In the genomic region with DNA sequence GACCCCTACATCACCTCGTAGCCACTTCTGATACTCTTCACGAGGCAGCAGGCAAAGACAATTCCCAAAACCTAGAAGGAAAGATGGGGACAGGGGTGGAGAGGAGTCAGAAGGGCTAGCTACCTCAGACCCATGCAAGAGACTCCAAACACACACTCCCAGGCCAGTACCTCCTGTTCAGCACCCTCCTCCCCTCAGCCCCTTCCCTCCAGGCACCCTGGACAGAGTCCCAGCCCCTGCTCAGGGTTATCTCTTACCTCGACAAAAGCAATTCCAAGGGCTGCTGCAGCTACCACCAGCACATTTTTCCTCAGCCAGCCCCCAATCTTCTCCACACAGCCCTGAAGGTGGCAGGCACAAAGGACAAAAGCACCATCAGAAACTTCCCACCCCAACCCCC, we compare ENCODE assay signal across 9 cellular contexts. TPM values are rescaled to one million over a fixed set of nuclear protein-coding genes. Genes with fewer than 3 reads are reported as not detected.
DNase-seq lines count a peak whose midpoint lies in the region; ATAC-seq lines count a peak whose summit lies in the region.
"Had no signal": no experiment of that assay in that cellular context is flagged by ENCODE, and none has a peak within 500 bp of the region (broad histone marks: within the 10 kb centered on the region; RNA-seq: fewer than 3 reads in every experiment).

No MANE protein-coding gene starts in this region.

- H3K79me2 ChIP-seq in ACC112 (ENCODE audit: control insufficient read depth, insufficient read depth, low read length, unreplicated experiment): peaks cover 49% of the 10 kb centered on the region

- H3K27ac Mint-ChIP-seq in activated T-helper 17 cell treated with anti-CD3 and anti-CD28 coated beads, Interleukin-2, amount 50 U/mL, for 72 hours: peak overlapping the region; percentile 51
- H3K27ac Mint-ChIP-seq in naive thymus-derived CD4-positive, alpha-beta T cell: peak overlapping the region in 7 of 9 donors; percentile 9 to 80 (median 52)

- H3K4me1 ChIP-seq in ACC112 (ENCODE audit: control insufficient read depth, insufficient read depth, low read length, unreplicated experiment): peaks cover 53% of the 10 kb centered on the region
- peaks cover 13 to 20% of the 10 kb centered on the region in 2 donors for H3K4me1 ChIP-seq in naive thymus-derived CD4-positive, alpha-beta T cell (ENCODE audit: control insufficient read depth in 2 of 2, insufficient read depth in 2 of 2, low read length in 2 of 2)

- POLR2A ChIA-PET in naive thymus-derived CD4-positive, alpha-beta T cell (lab: Charles Lee): interaction anchor here (1.4 to 4.1 kb wide), 2 partner anchors 9 to 12 kb away, joined by 8 to 29 read pairs; a partner anchor contains a TSS

- H3K27ac ChIP-seq in ACC112 (ENCODE audit: low read depth, low read length): no peak overlapping the region
- no peak overlapping the region for H3K27ac ChIP-seq in naive thymus-derived CD4-positive, alpha-beta T cell (ENCODE audit: low read depth, low read length)

- H3K9me3 Mint-ChIP-seq in activated T-helper 17 cell treated with anti-CD3 and anti-CD28 coated beads, Interleukin-2, amount 50 U/mL, for 72 hours: no peaks in the 10 kb centered on the region
- no peaks in the 10 kb centered on the region for H3K9me3 Mint-ChIP-seq in naive thymus-derived CD4-positive, alpha-beta T cell

- H3K4me1 Mint-ChIP-seq in activated T-helper 17 cell treated with anti-CD3 and anti-CD28 coated beads, Interleukin-2, amount 50 U/mL, for 72 hours: peaks cover 27% of the 10 kb centered on the region
- H3K4me1 Mint-ChIP-seq in naive thymus-derived CD4-positive, alpha-beta T cell: peaks cover 29 to 41% (median 35%) of the 10 kb centered on the region in 7 donors

- DNase-seq in naive thymus-derived CD4-positive, alpha-beta T cell: no peak
- DNase-seq in activated T-cell treated with anti-CD3 and anti-CD28 coated beads for 4 hours: no peak
- DNase-seq: activated gamma-delta T cell, MM.1S, SIG-M5 had no signal

- H3K4me3 Mint-ChIP-seq in activated T-helper 17 cell treated with anti-CD3 and anti-CD28 coated beads, Interleukin-2, amount 50 U/mL, for 72 hours: peak overlapping the region; percentile 94
- peak overlapping the region in 2 of 10 donors; percentile 41 to 74 for H3K4me3 Mint-ChIP-seq in naive thymus-derived CD4-positive, alpha-beta T cell

- no peak overlapping the region for H2AFZ ChIP-seq in ACC112 (ENCODE audit: low read length, unreplicated experiment)

- peaks cover 58% of the 10 kb centered on the region for H3K36me3 Mint-ChIP-seq in activated T-helper 17 cell treated with anti-CD3 and anti-CD28 coated beads, Interleukin-2, amount 50 U/mL, for 72 hours (ENCODE audit: low read depth)
- peaks cover 0 to 12% (median 0%) of the 10 kb centered on the region in 5 donors for H3K36me3 Mint-ChIP-seq in naive thymus-derived CD4-positive, alpha-beta T cell

- CTCF ChIA-PET in naive thymus-derived CD4-positive, alpha-beta T cell (lab: Charles Lee): interaction anchor here (1.3 to 3.7 kb wide), 4 partner anchors 8 to 92 kb away, joined by 4 to 44 read pairs (median 6); a partner anchor contains a TSS

- no peaks in the 10 kb centered on the region for H3K27me3 ChIP-seq in ACC112 (ENCODE audit: insufficient read depth, low read length)
- H3K27me3 ChIP-seq in naive thymus-derived CD4-positive, alpha-beta T cell (ENCODE audit: control insufficient read depth in 2 of 2, insufficient read depth in 2 of 2, low read length in 2 of 2): no peaks in the 10 kb centered on the region

- H3K27me3 Mint-ChIP-seq in activated T-helper 17 cell treated with anti-CD3 and anti-CD28 coated beads, Interleukin-2, amount 50 U/mL, for 72 hours: no peaks in the 10 kb centered on the region
- H3K27me3 Mint-ChIP-seq in naive thymus-derived CD4-positive, alpha-beta T cell: no peaks in the 10 kb centered on the region

- no peaks in the 10 kb centered on the region for H3K9me3 ChIP-seq in naive thymus-derived CD4-positive, alpha-beta T cell (ENCODE audit: control insufficient read depth in 2 of 3, low read length in 3 of 3)

- no peak for ATAC-seq in activated T-helper 17 cell treated with anti-CD3 and anti-CD28 coated beads, Interleukin-2, amount 50 U/mL, for 72 hours (replicated peaks)
- ATAC-seq in naive thymus-derived CD4-positive, alpha-beta T cell: no peak
- ATAC-seq in GM21619 (IDR thresholded peaks at IDR 0.05; ENCODE audit: unreplicated experiment) (no peak), GM18873 (IDR thresholded peaks at IDR 0.05; ENCODE audit: low FRiP score, unreplicated experiment) (no peak)

- peaks cover 24% of the 10 kb centered on the region; the same call in 1 of the 2 replicates for H3K36me3 ChIP-seq in ACC112 (ENCODE audit: insufficient read depth, low read length)
- peaks cover 0 to 1% (median 0%) of the 10 kb centered on the region in 3 experiments for H3K36me3 ChIP-seq in naive thymus-derived CD4-positive, alpha-beta T cell (ENCODE audit: control insufficient read depth in 2 of 3, insufficient read depth in 3 of 3, low read length in 3 of 3)

- peak overlapping the region; percentile 42; the same call in 1 of the 2 replicates for H3K4me3 ChIP-seq in ACC112 (ENCODE audit: low read depth, low read length)
- H3K4me3 ChIP-seq in naive thymus-derived CD4-positive, alpha-beta T cell (ENCODE audit: low read length): no peak overlapping the region

- intact Hi-C loops in naive thymus-derived CD4-positive, alpha-beta T cell (cut with micrococcal nuclease): no loop called here

RNA-seq across cellular contexts. Expression of a gene that starts 3.3 kb away (rescaled TPM):
- 100 to 1,000 TPM; 211 to 237 TPM for total RNA-seq in activated T-helper 17 cell treated with anti-CD3 and anti-CD28 coated beads, Interleukin-2, amount 50 U/mL, for 72 hours
- 100 to 1,000 TPM in 2 of 5 experiments, 10 to 100 TPM in 3; 43.2 to 216 (median 54.3) TPM for total RNA-seq in naive thymus-derived CD4-positive, alpha-beta T cell
- polyA plus RNA-seq in naive thymus-derived CD4-positive, alpha-beta T cell: 10 to 100 TPM; 68.7 to 69.8 TPM

RNA-seq across cellular contexts. Expression of a gene that starts 5.4 kb away (rescaled TPM):
- total RNA-seq in activated T-helper 17 cell treated with anti-CD3 and anti-CD28 coated beads, Interleukin-2, amount 50 U/mL, for 72 hours: 10 to 100 TPM; 13.0 to 13.5 TPM
- total RNA-seq in naive thymus-derived CD4-positive, alpha-beta T cell: 10 to 100 TPM; 14.6 to 24.9 (median 15.9) TPM
- polyA plus RNA-seq in naive thymus-derived CD4-positive, alpha-beta T cell: 1 to 10 TPM in 1 of 2 donors, under 1 TPM in 1; 0.67 to 1.3 TPM

RNA-seq across cellular contexts. Expression of a gene that starts 9.7 kb away (rescaled TPM):
- 100 to 1,000 TPM; 104 to 118 TPM for total RNA-seq in activated T-helper 17 cell treated with anti-CD3 and anti-CD28 coated beads, Interleukin-2, amount 50 U/mL, for 72 hours
- 100 to 1,000 TPM in 1 of 5 experiments, 10 to 100 TPM in 4; 37.6 to 112 (median 71.5) TPM for total RNA-seq in naive thymus-derived CD4-positive, alpha-beta T cell
- polyA plus RNA-seq in naive thymus-derived CD4-positive, alpha-beta T cell: 100 to 1,000 TPM in 1 of 2 donors, 10 to 100 TPM in 1; 83.5 to 102 TPM

RNA-seq across cellular contexts. Expression of a gene that starts 17.4 kb away (rescaled TPM):
- 10 to 100 TPM in 1 of 2 donors, 1 to 10 TPM in 1; 7.4 to 14.1 TPM for total RNA-seq in activated T-helper 17 cell treated with anti-CD3 and anti-CD28 coated beads, Interleukin-2, amount 50 U/mL, for 72 hours
- total RNA-seq in naive thymus-derived CD4-positive, alpha-beta T cell: 10 to 100 TPM in 3 of 5 experiments, 1 to 10 TPM in 2; 6.6 to 16.2 (median 12.0) TPM
- polyA plus RNA-seq in naive thymus-derived CD4-positive, alpha-beta T cell: under 1 TPM; 0.79 TPM

RNA-seq across cellular contexts. Expression of a gene that starts 17.9 kb away (rescaled TPM):
- 1 to 10 TPM; 3.2 to 8.7 TPM for total RNA-seq in activated T-helper 17 cell treated with anti-CD3 and anti-CD28 coated beads, Interleukin-2, amount 50 U/mL, for 72 hours
- total RNA-seq in naive thymus-derived CD4-positive, alpha-beta T cell: 1 to 10 TPM; 1.4 to 4.6 (median 3.6) TPM
- polyA plus RNA-seq in naive thymus-derived CD4-positive, alpha-beta T cell: not detected
